Comparison of ENCODE assay signal across 2 cellular contexts in the genomic region with DNA sequence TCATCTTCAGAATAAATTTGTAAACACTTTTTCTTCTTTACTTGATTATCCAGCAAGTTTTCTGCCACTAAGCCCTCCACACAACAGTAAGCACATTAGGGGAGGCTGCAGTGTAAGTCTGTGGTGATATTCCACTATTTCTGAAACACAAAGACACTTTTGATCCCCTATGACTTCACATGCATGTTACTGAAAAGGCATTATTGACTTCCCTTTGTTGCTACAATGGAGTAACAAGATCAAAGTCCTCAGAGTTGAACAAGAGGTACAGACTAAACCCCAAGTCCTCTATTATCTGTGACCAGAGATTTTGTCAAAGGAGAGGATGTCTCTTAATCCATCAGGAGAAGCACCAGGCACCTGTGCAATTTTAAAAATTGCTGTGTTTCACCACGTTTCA.
TF ChIP-seq lines count a peak whose summit lies in the region.

No MANE protein-coding gene starts in this region.

TF ChIP-seq in IMR-90, 13 proteins besides CTCF, POLR2A, EP300 and RAD21:
- no peak for TF ChIP-seq MAZ (IDR thresholded peaks at IDR 0.05; ENCODE audit: borderline replicate concordance, low read depth, low read length)
- no peak for TF ChIP-seq RCOR1 (IDR thresholded peaks at IDR 0.05; ENCODE audit: insufficient replicate concordance, low read length)
- TF ChIP-seq MXI1 (IDR thresholded peaks at IDR 0.05; ENCODE audit: borderline replicate concordance, low read depth, low read length) = no peak
- TF ChIP-seq NFE2L2 (IDR thresholded peaks at IDR 0.05; ENCODE audit: low read depth, low read length) = no peak
- no peak for TF ChIP-seq MAFK (IDR thresholded peaks at IDR 0.05; ENCODE audit: low read depth, low read length)
- TF ChIP-seq, protein P1, sequence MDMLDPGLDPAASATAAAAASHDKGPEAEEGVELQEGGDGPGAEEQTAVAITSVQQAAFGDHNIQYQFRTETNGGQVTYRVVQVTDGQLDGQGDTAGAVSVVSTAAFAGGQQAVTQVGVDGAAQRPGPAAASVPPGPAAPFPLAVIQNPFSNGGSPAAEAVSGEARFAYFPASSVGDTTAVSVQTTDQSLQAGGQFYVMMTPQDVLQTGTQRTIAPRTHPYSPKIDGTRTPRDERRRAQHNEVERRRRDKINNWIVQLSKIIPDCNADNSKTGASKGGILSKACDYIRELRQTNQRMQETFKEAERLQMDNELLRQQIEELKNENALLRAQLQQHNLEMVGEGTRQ (IDR thresholded peaks at IDR 0.05; ENCODE audit: low read depth, low read length) = no peak
- TF ChIP-seq, protein P2, sequence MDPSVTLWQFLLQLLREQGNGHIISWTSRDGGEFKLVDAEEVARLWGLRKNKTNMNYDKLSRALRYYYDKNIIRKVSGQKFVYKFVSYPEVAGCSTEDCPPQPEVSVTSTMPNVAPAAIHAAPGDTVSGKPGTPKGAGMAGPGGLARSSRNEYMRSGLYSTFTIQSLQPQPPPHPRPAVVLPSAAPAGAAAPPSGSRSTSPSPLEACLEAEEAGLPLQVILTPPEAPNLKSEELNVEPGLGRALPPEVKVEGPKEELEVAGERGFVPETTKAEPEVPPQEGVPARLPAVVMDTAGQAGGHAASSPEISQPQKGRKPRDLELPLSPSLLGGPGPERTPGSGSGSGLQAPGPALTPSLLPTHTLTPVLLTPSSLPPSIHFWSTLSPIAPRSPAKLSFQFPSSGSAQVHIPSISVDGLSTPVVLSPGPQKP (IDR thresholded peaks at IDR 0.05; ENCODE audit: borderline replicate concordance, low read depth, low read length) = no peak
- no peak for TF ChIP-seq CHD1 (IDR thresholded peaks at IDR 0.05; ENCODE audit: low read depth, low read length)
- TF ChIP-seq CEBPB (IDR thresholded peaks at IDR 0.05; ENCODE audit: low read depth, low read length) = no peak
- no peak for TF ChIP-seq RFX5 (IDR thresholded peaks at IDR 0.05; ENCODE audit: low read depth, low read length)
- no peak for TF ChIP-seq FOS (IDR thresholded peaks at IDR 0.05; ENCODE audit: low read depth, low read length)
- no peak for TF ChIP-seq BHLHE40 (IDR thresholded peaks at IDR 0.05; ENCODE audit: low read depth, low read length)
- TF ChIP-seq SMC3 (IDR thresholded peaks at IDR 0.05; ENCODE audit: low read depth, low read length) = no peak
TF ChIP-seq in IMR-90: peak in this region for 0.

TF ChIP-seq in WTC11, 78 proteins besides CTCF, POLR2A, EP300 and RAD21:
- TF ChIP-seq GABPB1 (CRISPR knock-in tag; IDR thresholded peaks at IDR 0.05) (peak; percentile 54), ZNF423 (CRISPR knock-in tag; IDR thresholded peaks at IDR 0.05) (no peak)
